Comparison of ENCODE assay signal across 1 cellular context in genomic region chr4:118338981-118339765, GRCh38.
TF ChIP-seq lines count a peak whose summit lies in the region.

No MANE protein-coding gene starts in this region.

TF ChIP-seq in WTC11, 78 proteins besides CTCF, POLR2A, EP300 and RAD21 (continued from another document):
- no peak for TF ChIP-seq AFF4 (CRISPR knock-in tag; IDR thresholded peaks at IDR 0.05; ENCODE audit: borderline replicate concordance)
- no peak for TF ChIP-seq USF2 (CRISPR knock-in tag; IDR thresholded peaks at IDR 0.05)
- no peak for TF ChIP-seq TP53 (CRISPR knock-in tag; IDR thresholded peaks at IDR 0.05)
- TF ChIP-seq NFATC4 (CRISPR knock-in tag; IDR thresholded peaks at IDR 0.05), result no peak
- TF ChIP-seq ZNF416 (CRISPR knock-in tag; IDR thresholded peaks at IDR 0.05), result no peak
- no peak for TF ChIP-seq ZNF396 (CRISPR knock-in tag; IDR thresholded peaks at IDR 0.05; ENCODE audit: borderline replicate concordance)
- TF ChIP-seq E2F4 (CRISPR knock-in tag; IDR thresholded peaks at IDR 0.05; ENCODE audit: borderline replicate concordance, low read depth), result no peak
